Comparison of ENCODE assay signal across 1 cellular context in the genomic region with DNA sequence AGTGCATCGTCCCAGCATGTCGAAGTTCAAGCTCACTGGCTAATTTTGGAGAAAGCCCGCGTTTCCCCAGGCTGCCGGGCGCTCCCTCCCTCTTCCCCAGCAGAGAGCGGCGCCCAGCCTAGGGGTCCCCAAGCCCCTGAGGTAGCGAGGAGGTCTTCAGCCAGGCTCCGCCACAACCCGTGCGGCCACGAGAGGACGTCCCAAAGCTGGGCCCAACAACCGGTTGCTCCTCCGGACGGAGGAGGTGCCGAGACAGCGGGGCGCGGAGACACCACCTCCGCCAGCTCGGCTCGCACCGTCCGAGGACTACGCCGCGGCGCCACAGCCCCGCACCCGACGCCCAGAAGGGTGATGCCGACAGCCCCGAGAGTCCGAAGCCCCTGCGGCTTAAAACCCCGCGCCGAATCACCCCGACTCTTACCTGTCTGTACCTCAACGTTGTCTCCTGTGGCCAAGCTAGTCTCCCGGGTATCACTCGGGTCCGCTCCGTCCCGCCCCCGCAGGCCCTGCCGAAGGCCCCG.
TF ChIP-seq lines count a peak whose summit lies in the region.

TSS of gene DENND2C (minus strand) at position 488 of the 521 bp plus-strand sequence. CDS start 44,065 bp downstream, outside the sequence.

TF ChIP-seq in HEK293, 187 proteins besides CTCF, POLR2A, EP300 and RAD21 (continued from another document):
- TF ChIP-seq ZBTB10 (tag by site-specific recombination; IDR thresholded peaks at IDR 0.05) (peak; percentile 82), ZNF777 (tag by site-specific recombination; IDR thresholded peaks at IDR 0.05; ENCODE audit: borderline replicate concordance) (peak; percentile 66), SP7 (tag by site-specific recombination; IDR thresholded peaks at IDR 0.05) (peak; percentile 65), ZNF140 (tag by site-specific recombination; IDR thresholded peaks at IDR 0.05) (no peak), ZNF114 (tag by site-specific recombination; IDR thresholded peaks at IDR 0.05) (no peak), ZNF600 (tag by site-specific recombination; IDR thresholded peaks at IDR 0.05) (no peak), ZNF830 (tag by site-specific recombination; IDR thresholded peaks at IDR 0.05; ENCODE audit: low read depth) (no peak), ZNF660 (tag by site-specific recombination; IDR thresholded peaks at IDR 0.05) (no peak; the same call in none of the 2 replicates), EGR2 (tag by site-specific recombination; IDR thresholded peaks at IDR 0.05; ENCODE audit: low read depth) (peak; percentile 80), ZNF24 (tag by site-specific recombination; IDR thresholded peaks at IDR 0.05) (no peak), ZNF391 (tag by site-specific recombination; IDR thresholded peaks at IDR 0.05; ENCODE audit: borderline replicate concordance, low read depth) (no peak), KLF8 (tag by site-specific recombination; IDR thresholded peaks at IDR 0.05) (peak; percentile 64; the same call in 1 of the 2 replicates), ZNF423 (tag by site-specific recombination; IDR thresholded peaks at IDR 0.05) (0 out of 2 replicates have a peak, but pooled peaks have one; percentile 29), OVOL3 (tag by site-specific recombination; IDR thresholded peaks at IDR 0.05) (peak; percentile 52; the same call in 1 of the 2 replicates), ZNF76 (tag by site-specific recombination; IDR thresholded peaks at IDR 0.05; ENCODE audit: borderline replicate concordance, low read depth) (peak; percentile 43; the same call in 1 of the 2 replicates), ZNF501 (tag by site-specific recombination; IDR thresholded peaks at IDR 0.05) (peak; percentile 9; the same call in 1 of the 2 replicates), ZNF555 (tag by site-specific recombination; conservative IDR thresholded peaks at IDR 0.05) (no peak), SP3 (tag by site-specific recombination; IDR thresholded peaks at IDR 0.05) (peak; percentile 80; the same call in 1 of the 2 replicates), ZNF394 (tag by site-specific recombination; IDR thresholded peaks at IDR 0.05; ENCODE audit: borderline replicate concordance) (no peak), SALL2 (tag by site-specific recombination; IDR thresholded peaks at IDR 0.05; ENCODE audit: borderline replicate concordance) (no peak), ZNF155 (tag by site-specific recombination; IDR thresholded peaks at IDR 0.05) (no peak)
- TF ChIP-seq, protein P1, sequence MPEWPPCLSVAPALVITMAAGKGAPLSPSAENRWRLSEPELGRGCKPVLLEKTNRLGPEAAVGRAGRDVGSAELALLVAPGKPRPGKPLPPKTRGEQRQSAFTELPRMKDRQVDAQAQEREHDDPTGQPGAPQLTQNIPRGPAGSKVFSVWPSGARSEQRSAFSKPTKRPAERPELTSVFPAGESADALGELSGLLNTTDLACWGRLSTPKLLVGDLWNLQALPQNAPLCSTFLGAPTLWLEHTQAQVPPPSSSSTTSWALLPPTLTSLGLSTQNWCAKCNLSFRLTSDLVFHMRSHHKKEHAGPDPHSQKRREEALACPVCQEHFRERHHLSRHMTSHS (tag by site-specific recombination; IDR thresholded peaks at IDR 0.05): no peak
- TF ChIP-seq, protein P2, sequence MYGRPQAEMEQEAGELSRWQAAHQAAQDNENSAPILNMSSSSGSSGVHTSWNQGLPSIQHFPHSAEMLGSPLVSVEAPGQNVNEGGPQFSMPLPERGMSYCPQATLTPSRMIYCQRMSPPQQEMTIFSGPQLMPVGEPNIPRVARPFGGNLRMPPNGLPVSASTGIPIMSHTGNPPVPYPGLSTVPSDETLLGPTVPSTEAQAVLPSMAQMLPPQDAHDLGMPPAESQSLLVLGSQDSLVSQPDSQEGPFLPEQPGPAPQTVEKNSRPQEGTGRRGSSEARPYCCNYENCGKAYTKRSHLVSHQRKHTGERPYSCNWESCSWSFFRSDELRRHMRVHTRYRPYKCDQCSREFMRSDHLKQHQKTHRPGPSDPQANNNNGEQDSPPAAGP (tag by site-specific recombination; IDR thresholded peaks at IDR 0.05): 0 out of 2 replicates have a peak, but pooled peaks have one; percentile 17
